Comparison of ENCODE assay signal across 19 cellular contexts in the genomic region with DNA sequence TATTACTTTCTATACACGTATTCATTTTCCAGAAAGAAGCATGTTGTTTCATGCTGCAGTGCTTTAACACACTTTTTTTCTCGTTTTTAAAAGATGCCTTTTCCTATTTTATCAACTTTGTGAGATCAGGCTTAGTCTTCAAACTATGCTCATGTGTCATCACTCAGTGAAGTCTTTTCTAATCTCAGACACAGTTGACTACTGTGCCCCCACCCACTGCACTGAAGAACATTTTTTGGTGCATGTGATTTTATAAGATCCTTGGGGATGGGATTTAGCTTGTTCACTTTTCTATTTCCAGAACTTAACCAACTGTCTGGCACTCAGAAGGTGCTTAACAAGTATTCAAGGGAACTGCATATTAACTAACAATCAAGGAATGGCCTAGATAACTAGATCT.
A peak's percentile ranks its signal among the peaks of the same experiment; 100 is the strongest.
DNase-seq lines count a peak whose midpoint lies in the region; ATAC-seq and TF ChIP-seq lines count a peak whose summit lies in the region.
"Had no signal": no experiment of that assay in that cellular context is flagged by ENCODE, and none has a peak within 500 bp of the region (broad histone marks: within the 10 kb centered on the region; RNA-seq: fewer than 3 reads in every experiment).

No MANE protein-coding gene starts in this region.

- H3K36me3 Mint-ChIP-seq in natural killer cell (no peaks in the 10 kb centered on the region), brain (peaks cover 39% of the 10 kb centered on the region)
- H3K36me3 Mint-ChIP-seq in natural killer cell treated with Interleukin-12 subunit alpha and Interleukin-12 subunit beta and Interleukin-15 and Interleukin-18, amount 100 ng/mL, for 72 hours, result no peaks in the 10 kb centered on the region

- intact Hi-C loops in natural killer cell (cut with micrococcal nuclease), result loop anchor here (5.0 kb wide), 1 partner anchor 38 kb away; no protein-coding TSS in a partner anchor

- DNase-seq in natural killer cell, result no peak
- DNase-seq in natural killer cell treated with Interleukin-12 subunit alpha and Interleukin-12 subunit beta and Interleukin-15 and Interleukin-18, amount 100 ng/mL, for 72 hours (ENCODE audit: low spot score), result no peak
- peak; percentile 31 for DNase-seq in myocyte (ENCODE audit: low read depth)
- DNase-seq in activated CD4-positive, CD25-positive, alpha-beta regulatory T cell (lab: John Stamatoyannopoulos, UW), result no peak
- DNase-seq in GM19238 (ENCODE audit: insufficient read length, low spot score), result no peak
- no peak for DNase-seq in AG08395 (ENCODE audit: low spot score)
- DNase-seq: activated CD8-positive, alpha-beta memory T cell treated with anti-CD3 and anti-CD28 coated beads, Interleukin-2, amount 50 U/mL, for 4 hours; activated naive CD4-positive, alpha-beta T cell treated with anti-CD3 and anti-CD28 coated beads for 36 hours; esophagus squamous epithelium; mammary epithelial cell; MM.1S; NCI-H2029; NCI-H524 treated with DMSO at 0.1 percent for 48 hours; SIG-M5; stimulated activated naive CD4-positive, alpha-beta T cell treated with Interleukin-2 at 50 U/mL for 16 hours; T-helper 9 cell; upper lobe of left lung had no signal

- H3K27ac Mint-ChIP-seq in natural killer cell (peak overlapping the region; percentile 22 to 79), brain (peak overlapping the region in 3 of 5 experiments; percentile 39 to 79 (median 65))
- peak overlapping the region in 1 of 2 donors; percentile 29 for H3K27ac Mint-ChIP-seq in natural killer cell treated with Interleukin-12 subunit alpha and Interleukin-12 subunit beta and Interleukin-15 and Interleukin-18, amount 100 ng/mL, for 72 hours
- H3K27ac Mint-ChIP-seq: activated naive CD4-positive, alpha-beta T cell treated with anti-CD3 and anti-CD28 coated beads for 36 hours had no signal

- H3K4me3 Mint-ChIP-seq in natural killer cell (no peak overlapping the region), brain (peak overlapping the region in 3 of 5 experiments; percentile 62 to 80 (median 71))
- no peak overlapping the region for H3K4me3 Mint-ChIP-seq in natural killer cell treated with Interleukin-12 subunit alpha and Interleukin-12 subunit beta and Interleukin-15 and Interleukin-18, amount 100 ng/mL, for 72 hours
- H3K4me3 Mint-ChIP-seq: activated naive CD4-positive, alpha-beta T cell treated with anti-CD3 and anti-CD28 coated beads for 36 hours had no signal

- peaks cover 2 to 3% of the 10 kb centered on the region in 2 donors for H3K9me3 Mint-ChIP-seq in natural killer cell
- H3K9me3 Mint-ChIP-seq in natural killer cell treated with Interleukin-12 subunit alpha and Interleukin-12 subunit beta and Interleukin-15 and Interleukin-18, amount 100 ng/mL, for 72 hours, result no peaks in the 10 kb centered on the region
- peaks cover 3 to 8% (median 6%) of the 10 kb centered on the region in 5 experiments for H3K9me3 Mint-ChIP-seq in brain

- ATAC-seq in natural killer cell (peak in 2 of 3 donors; percentile 25 to 30), GM19395 (IDR thresholded peaks at IDR 0.05; ENCODE audit: unreplicated experiment) (no peak)
- no peak for ATAC-seq in natural killer cell treated with Interleukin-12 subunit alpha and Interleukin-12 subunit beta and Interleukin-15 and Interleukin-18, amount 100 ng/mL, for 72 hours

- H3K27me3 Mint-ChIP-seq in natural killer cell (ENCODE audit: low read depth in 2 of 2), result no peaks in the 10 kb centered on the region
- H3K27me3 Mint-ChIP-seq in natural killer cell treated with Interleukin-12 subunit alpha and Interleukin-12 subunit beta and Interleukin-15 and Interleukin-18, amount 100 ng/mL, for 72 hours, result no peaks in the 10 kb centered on the region
- H3K27me3 Mint-ChIP-seq in brain, result no peaks in the 10 kb centered on the region

- no peak for TF ChIP-seq CTCF in natural killer cell (IDR thresholded peaks at IDR 0.05)
- TF ChIP-seq CTCF in brain (conservative IDR thresholded peaks at IDR 0.05), result no peak

- peaks cover 15 to 17% of the 10 kb centered on the region in 2 donors for H3K4me1 Mint-ChIP-seq in natural killer cell
- H3K4me1 Mint-ChIP-seq in natural killer cell treated with Interleukin-12 subunit alpha and Interleukin-12 subunit beta and Interleukin-15 and Interleukin-18, amount 100 ng/mL, for 72 hours (ENCODE audit: low read depth in 2 of 2), result peaks cover 10 to 11% of the 10 kb centered on the region in 2 donors
- H3K4me1 Mint-ChIP-seq in brain, result peaks cover 13% of the 10 kb centered on the region

Comparison
In these comparisons a context has a peak if more than half of its experiments do, and no peak if none do; other contexts are left out.
1. ATAC-seq: peak in natural killer cell (2 of 3); none in natural killer cell treated with Interleukin-12 subunit alpha and Interleukin-12 subunit beta and Interleukin-15 and Interleukin-18, amount 100 ng/mL, for 72 hours (0 of 2) and GM19395 (single experiment).
2. H3K4me3 Mint-ChIP-seq: peak in brain (3 of 5); none in natural killer cell (single experiment) and natural killer cell treated with Interleukin-12 subunit alpha and Interleukin-12 subunit beta and Interleukin-15 and Interleukin-18, amount 100 ng/mL, for 72 hours (single experiment).